In genomic region chr10:63629363-63630084, GRCh38 we compare ENCODE assay signal across 1 cellular context.
TF ChIP-seq lines count a peak whose summit lies in the region.

No MANE protein-coding gene starts in this region.

TF ChIP-seq in SK-N-SH, 30 proteins besides CTCF, POLR2A, EP300 and RAD21 (continued from another document):
- TF ChIP-seq REST (IDR thresholded peaks at IDR 0.05; ENCODE audit: low read depth, low read length) (0 out of 2 replicates have a peak, but pooled peaks have one; percentile 16), FOSL2 (IDR thresholded peaks at IDR 0.05; ENCODE audit: borderline replicate concordance, low read depth) (peak; percentile 76), NFIC (IDR thresholded peaks at IDR 0.05; ENCODE audit: borderline replicate concordance) (peak; percentile 91), JUND (IDR thresholded peaks at IDR 0.05) (peak; percentile 83), IRF3 (IDR thresholded peaks at IDR 0.05; ENCODE audit: low read depth, low read length) (no peak), TEAD4 (IDR thresholded peaks at IDR 0.05; ENCODE audit: borderline replicate concordance, insufficient read depth) (peak; percentile 95), RCOR1 (IDR thresholded peaks at IDR 0.05; ENCODE audit: low read length) (peak; percentile 23), PBX3 (IDR thresholded peaks at IDR 0.05) (peak; percentile 74), CHD2 (IDR thresholded peaks at IDR 0.05; ENCODE audit: low read length, partially characterized antibody) (peak; percentile 74), MEF2A (IDR thresholded peaks at IDR 0.05; ENCODE audit: borderline replicate concordance, low read depth) (peak; percentile 99), EZH2phosphoT487 (IDR thresholded peaks at IDR 0.05; ENCODE audit: borderline replicate concordance, low read depth) (no peak), ELF1 (IDR thresholded peaks at IDR 0.05) (no peak)
